Comparison of ENCODE assay signal across 25 cellular contexts in the genomic region with DNA sequence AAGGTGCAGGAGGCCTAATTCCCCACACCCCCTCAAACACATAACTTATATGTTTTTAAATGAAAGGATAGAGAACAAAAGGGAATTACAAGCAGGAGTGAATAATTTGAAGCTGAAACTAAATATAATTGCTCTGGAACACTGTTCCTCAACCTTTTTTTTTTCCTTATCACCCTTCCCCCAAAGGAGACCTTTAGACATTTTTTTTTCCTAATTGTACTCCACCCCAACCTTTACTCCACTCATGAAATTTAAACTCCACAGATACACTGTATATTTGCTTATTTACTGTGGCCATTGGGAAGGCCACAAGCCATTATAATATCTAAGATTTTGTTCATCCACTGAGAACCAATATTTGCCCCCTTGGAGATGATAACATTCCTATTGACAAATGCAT. TPM values are rescaled to one million over a fixed set of nuclear protein-coding genes. Genes with fewer than 3 reads are reported as not detected.
DNase-seq lines count a peak whose midpoint lies in the region; ATAC-seq and TF ChIP-seq lines count a peak whose summit lies in the region.
"Had no signal": no experiment of that assay in that cellular context is flagged by ENCODE, and none has a peak within 500 bp of the region (broad histone marks: within the 10 kb centered on the region; RNA-seq: fewer than 3 reads in every experiment).

No MANE protein-coding gene starts in this region.

- no peak for TF ChIP-seq CTCF in MM.1S (IDR thresholded peaks at IDR 0.05; ENCODE audit: low read length)
- TF ChIP-seq CTCF in neutrophil (IDR thresholded peaks at IDR 0.05) = no peak
- no peak for TF ChIP-seq CTCF in left ventricle myocardium inferior (IDR thresholded peaks at IDR 0.05; ENCODE audit: borderline replicate concordance)

- H3K4me1 Mint-ChIP-seq in dendritic cell treated with granulocyte-macrophage colony-stimulating factor and Interleukin-4, amounts not matched to agents 40 ng/mL and 50 ng/mL, for 4 days (ENCODE audit: low read depth) = peaks cover 63% of the 10 kb centered on the region
- peaks cover 5% of the 10 kb centered on the region for H3K4me1 Mint-ChIP-seq in activated CD8-positive, alpha-beta T cell treated with anti-CD3 and anti-CD28 coated beads, Interleukin-2, amount 10 ng/mL, durations not matched to agents 7 days and 5 days (ENCODE audit: low read depth)
- H3K4me1 Mint-ChIP-seq: CD8-positive, alpha-beta memory T cell had no signal

- CTCF ChIA-PET in activated CD8-positive, alpha-beta T cell treated with anti-CD3 and anti-CD28 coated beads, Interleukin-2, amount 10 ng/mL, durations not matched to agents 7 days and 5 days (lab: Charles Lee) = no interaction called here

- no peaks in the 10 kb centered on the region for H3K9me2 ChIP-seq in MM.1S (replicated peaks; ENCODE audit: insufficient read depth, low read length)

- DNase-seq in MM.1S (no peak), left ventricle myocardium inferior (no peak)
- DNase-seq in activated CD8-positive, alpha-beta T cell treated with anti-CD3 and anti-CD28 coated beads, Interleukin-2, amount 10 ng/mL, durations not matched to agents 7 days and 5 days = no peak
- DNase-seq: ACHN; CD8-positive, alpha-beta memory T cell; EL; GF-D8; GM23248; HCEC 1CT; IMR-90; NCI-H1105; NCI-H146; NCI-H2029; NCI-H345; NCI-H524; NCI-H774; NK-92 treated with Interleukin-12 subunit alpha and Interleukin-12 subunit beta, amount 100 ng/mL, for 24 hours; OCI-M1; SJCRH30 had no signal

- peak overlapping the region; percentile 37 for H3K27ac Mint-ChIP-seq in dendritic cell treated with granulocyte-macrophage colony-stimulating factor and Interleukin-4, amounts not matched to agents 40 ng/mL and 50 ng/mL, for 4 days
- H3K27ac Mint-ChIP-seq in activated CD8-positive, alpha-beta T cell treated with anti-CD3 and anti-CD28 coated beads, Interleukin-2, amount 10 ng/mL, durations not matched to agents 7 days and 5 days = no peak overlapping the region

- POLR2A ChIA-PET in activated CD8-positive, alpha-beta T cell treated with anti-CD3 and anti-CD28 coated beads, Interleukin-2, amount 10 ng/mL, durations not matched to agents 7 days and 5 days (lab: Charles Lee) = no interaction called here

- H3K9me3 Mint-ChIP-seq in dendritic cell treated with granulocyte-macrophage colony-stimulating factor and Interleukin-4, amounts not matched to agents 40 ng/mL and 50 ng/mL, for 4 days = peaks cover 9% of the 10 kb centered on the region
- H3K9me3 Mint-ChIP-seq in activated CD8-positive, alpha-beta T cell treated with anti-CD3 and anti-CD28 coated beads, Interleukin-2, amount 10 ng/mL, durations not matched to agents 7 days and 5 days (ENCODE audit: insufficient read depth) = no peaks in the 10 kb centered on the region
- H3K9me3 Mint-ChIP-seq: CD8-positive, alpha-beta memory T cell had no signal

- peaks cover 29% of the 10 kb centered on the region for H3F3A ChIP-seq in MM.1S (ENCODE audit: insufficient read depth, low read length)

- intact Hi-C loops in dendritic cell treated with granulocyte-macrophage colony-stimulating factor and Interleukin-4, amounts not matched to agents 40 ng/mL and 50 ng/mL, for 4 days (cut with micrococcal nuclease) = no loop called here
- intact Hi-C loops in left ventricle myocardium inferior (cut with micrococcal nuclease) = no loop called here

- no peaks in the 10 kb centered on the region for H3K27me3 ChIP-seq in MM.1S (replicated peaks; ENCODE audit: insufficient read depth, low read length)
- H3K27me3 ChIP-seq in neutrophil = no peaks in the 10 kb centered on the region
- H3K27me3 ChIP-seq in left ventricle myocardium inferior (ENCODE audit: low read depth) = no peaks in the 10 kb centered on the region
- H3K27me3 ChIP-seq: BLaER1 treated with 17β-estradiol and CSF1 and Interleukin-3, amounts not matched to agents 10 nM and 100 nM; SJCRH30 had no signal

- H4K20me1 ChIP-seq in MM.1S (ENCODE audit: insufficient read depth, low read length) = no peaks in the 10 kb centered on the region
- H4K20me1 ChIP-seq: BLaER1 treated with 17β-estradiol and CSF1 and Interleukin-3, amounts not matched to agents 10 nM and 100 nM had no signal

- no peak for ATAC-seq in GM18870 (IDR thresholded peaks at IDR 0.05; ENCODE audit: unreplicated experiment)
- ATAC-seq in GM21786 (IDR thresholded peaks at IDR 0.05; ENCODE audit: unreplicated experiment) = no peak
- no peak for ATAC-seq in activated CD8-positive, alpha-beta T cell treated with anti-CD3 and anti-CD28 coated beads, Interleukin-2, amount 10 ng/mL, durations not matched to agents 7 days and 5 days

- H3K36me3 ChIP-seq in MM.1S (replicated peaks; ENCODE audit: insufficient read depth, low read length) (no peaks in the 10 kb centered on the region), neutrophil (no peaks in the 10 kb centered on the region), left ventricle myocardium inferior (no peaks in the 10 kb centered on the region)
- H3K36me3 ChIP-seq: BLaER1 treated with 17β-estradiol and CSF1 and Interleukin-3, amounts not matched to agents 10 nM and 100 nM; SJCRH30 had no signal

- peak overlapping the region; percentile 44; the same call in 1 of the 2 replicates for H3K9ac ChIP-seq in MM.1S (ENCODE audit: low read length)
- H3K9ac ChIP-seq: BLaER1 treated with 17β-estradiol and CSF1 and Interleukin-3, amounts not matched to agents 10 nM and 100 nM; GM23248; KMS-11 had no signal

- no peaks in the 10 kb centered on the region for H3K36me3 Mint-ChIP-seq in dendritic cell treated with granulocyte-macrophage colony-stimulating factor and Interleukin-4, amounts not matched to agents 40 ng/mL and 50 ng/mL, for 4 days (ENCODE audit: low read depth)
- H3K36me3 Mint-ChIP-seq in activated CD8-positive, alpha-beta T cell treated with anti-CD3 and anti-CD28 coated beads, Interleukin-2, amount 10 ng/mL, durations not matched to agents 7 days and 5 days (ENCODE audit: low read depth) = no peaks in the 10 kb centered on the region

- H3K79me2 ChIP-seq in MM.1S (ENCODE audit: low read length) = no peaks in the 10 kb centered on the region

- H3K9me3 ChIP-seq in MM.1S (replicated peaks; ENCODE audit: insufficient read depth, low read length) (no peaks in the 10 kb centered on the region), neutrophil (no peaks in the 10 kb centered on the region), left ventricle myocardium inferior (replicated peaks) (no peaks in the 10 kb centered on the region)
- H3K9me3 ChIP-seq: SJCRH30 had no signal

- H3K4me3 ChIP-seq in MM.1S (ENCODE audit: low read length) = peak overlapping the region; percentile 50
- H3K4me3 ChIP-seq in neutrophil (ENCODE audit: low read depth in 1 of 2, low read length in 1 of 2) = no peak overlapping the region
- no peak overlapping the region for H3K4me3 ChIP-seq in left ventricle myocardium inferior
- H3K4me3 ChIP-seq: BLaER1 treated with 17β-estradiol and CSF1 and Interleukin-3, amounts not matched to agents 10 nM and 100 nM; GM23248; SJCRH30 had no signal

- no peaks in the 10 kb centered on the region for H3K27me3 Mint-ChIP-seq in dendritic cell treated with granulocyte-macrophage colony-stimulating factor and Interleukin-4, amounts not matched to agents 40 ng/mL and 50 ng/mL, for 4 days
- H3K27me3 Mint-ChIP-seq in activated CD8-positive, alpha-beta T cell treated with anti-CD3 and anti-CD28 coated beads, Interleukin-2, amount 10 ng/mL, durations not matched to agents 7 days and 5 days (ENCODE audit: low read depth) = peaks cover 5% of the 10 kb centered on the region

- peak overlapping the region; percentile 71 for H3K4me2 ChIP-seq in MM.1S (ENCODE audit: low read depth, low read length)
- H3K4me2 ChIP-seq: KMS-11 had no signal

- H3K4me3 Mint-ChIP-seq in dendritic cell treated with granulocyte-macrophage colony-stimulating factor and Interleukin-4, amounts not matched to agents 40 ng/mL and 50 ng/mL, for 4 days = no peak overlapping the region
- H3K4me3 Mint-ChIP-seq in activated CD8-positive, alpha-beta T cell treated with anti-CD3 and anti-CD28 coated beads, Interleukin-2, amount 10 ng/mL, durations not matched to agents 7 days and 5 days = no peak overlapping the region
- H3K4me3 Mint-ChIP-seq: CD8-positive, alpha-beta memory T cell had no signal

- H3K4me1 ChIP-seq in MM.1S (ENCODE audit: low read length) = peaks cover 44% of the 10 kb centered on the region
- peaks cover 81 to 83% of the 10 kb centered on the region in 2 experiments for H3K4me1 ChIP-seq in neutrophil (ENCODE audit: control insufficient read depth in 1 of 2, insufficient read depth in 1 of 2, low read depth in 1 of 2, low read length in 1 of 2)
- H3K4me1 ChIP-seq in left ventricle myocardium inferior = peaks cover 3% of the 10 kb centered on the region

- peak overlapping the region; percentile 51 for H2AFZ ChIP-seq in MM.1S (ENCODE audit: low read length)
- H2AFZ ChIP-seq: GM23248 had no signal

- H3K27ac ChIP-seq in MM.1S (ENCODE audit: low read length) (peak overlapping the region; percentile 52; the same call in 1 of the 2 replicates), neutrophil (peak overlapping the region; percentile 95), left ventricle myocardium inferior (replicated peaks) (no peak overlapping the region)
- H3K27ac ChIP-seq: GM23248, KMS-11, SJCRH30 had no signal

RNA-seq across cellular contexts. Expression of a gene that starts 45.4 kb away (rescaled TPM):
- total RNA-seq in left ventricle myocardium inferior = 6.6 TPM
- 10 to 100 TPM; 21.1 to 21.9 TPM for total RNA-seq in activated CD8-positive, alpha-beta T cell treated with anti-CD3 and anti-CD28 coated beads, Interleukin-2, amount 10 ng/mL, durations not matched to agents 7 days and 5 days
